ENCODE assay signal across 11 cellular contexts in genomic region chr2:85405076-85405402, GRCh38. TPM values are rescaled to one million over a fixed set of nuclear protein-coding genes. Genes with fewer than 3 reads are reported as not detected.
DNase-seq lines count a peak whose midpoint lies in the region; ATAC-seq and TF ChIP-seq lines count a peak whose summit lies in the region.
"Had no signal": no experiment of that assay in that cellular context is flagged by ENCODE, and none has a peak within 500 bp of the region (broad histone marks: within the 10 kb centered on the region; RNA-seq: fewer than 3 reads in every experiment).

No MANE protein-coding gene starts in this region.

- H3K27me3 ChIP-seq in mesenchymal stem cell (ENCODE audit: control insufficient read depth in 1 of 2, insufficient read depth in 1 of 2, low read length in 2 of 2): no peaks in the 10 kb centered on the region
- no peaks in the 10 kb centered on the region for H3K27me3 ChIP-seq in effector memory CD4-positive, alpha-beta T cell (replicated peaks; ENCODE audit: control insufficient read depth, insufficient read depth, low read length, poor library complexity, severe bottlenecking)
- H3K27me3 ChIP-seq: foreskin keratinocyte had no signal

- no peak overlapping the region for H2AK5ac ChIP-seq in mesenchymal stem cell (ENCODE audit: low read length, severe bottlenecking)

- H4K91ac ChIP-seq in mesenchymal stem cell (ENCODE audit: low read length): no peak overlapping the region

- H3K79me1 ChIP-seq in mesenchymal stem cell (replicated peaks; ENCODE audit: low read length, poor library complexity, severe bottlenecking): peaks cover 23% of the 10 kb centered on the region

- H3K23ac ChIP-seq in mesenchymal stem cell (ENCODE audit: low read length in 2 of 2): no peak overlapping the region

- DNase-seq in activated naive CD4-positive, alpha-beta T cell treated with anti-CD3 and anti-CD28 coated beads, Interleukin-2, amount 10 ng/mL, durations not matched to agents 7 days and 5 days: no peak
- no peak for DNase-seq in activated naive CD4-positive, alpha-beta T cell treated with anti-CD3 and anti-CD28 coated beads, Interleukin-2, amount 50 U/mL, for 16 hours
- no peak for DNase-seq in activated T-helper 2 cell treated with anti-CD3 and anti-CD28 coated beads, Interferon-gamma antibody, Interleukin-2, Interleukin-4, amounts not matched to agents 10 μg/mL and 5 μg/mL and 100 μg/mL, durations not matched to agents 14 hours and 24 hours and 36 hours (ENCODE audit: low spot score)
- no peak for DNase-seq in mesenchymal stem cell
- no peak for DNase-seq in type B pancreatic cell (ENCODE audit: extremely low spot score, unreplicated experiment)
- DNase-seq in effector memory CD4-positive, alpha-beta T cell: no peak
- DNase-seq in GM19240 (ENCODE audit: insufficient read length, low spot score): no peak
- DNase-seq: foreskin keratinocyte, left cardiac atrium, NCI-H1092 treated with DMSO at 0.1 percent for 48 hours had no signal

- no peak overlapping the region for H2AFZ ChIP-seq in mesenchymal stem cell (ENCODE audit: low read depth, low read length)

- peak overlapping the region; percentile 52 for H3K4me2 ChIP-seq in mesenchymal stem cell (ENCODE audit: low read length, poor library complexity, severe bottlenecking)

- H3K27ac ChIP-seq in mesenchymal stem cell (ENCODE audit: low read length, poor library complexity, severe bottlenecking): peak overlapping the region; percentile 91
- H3K27ac ChIP-seq in effector memory CD4-positive, alpha-beta T cell (ENCODE audit: insufficient read depth, low read length, poor library complexity, severe bottlenecking): no peak overlapping the region
- H3K27ac ChIP-seq: foreskin keratinocyte had no signal

- H3K27ac Mint-ChIP-seq in activated naive CD4-positive, alpha-beta T cell treated with anti-CD3 and anti-CD28 coated beads, Interleukin-2, amount 10 ng/mL, durations not matched to agents 7 days and 5 days: peak overlapping the region; percentile 84
- peak overlapping the region; percentile 80 for H3K27ac Mint-ChIP-seq in activated T-helper 2 cell treated with anti-CD3 and anti-CD28 coated beads, Interferon-gamma antibody, Interleukin-2, Interleukin-4, amounts not matched to agents 10 μg/mL and 5 μg/mL and 100 μg/mL, durations not matched to agents 14 hours and 24 hours and 36 hours
- peak overlapping the region; percentile 73 for H3K27ac Mint-ChIP-seq in type B pancreatic cell

- H3K9ac ChIP-seq in mesenchymal stem cell (ENCODE audit: low read length): peak overlapping the region; percentile 4

- no peak overlapping the region for H2BK120ac ChIP-seq in mesenchymal stem cell (ENCODE audit: low read depth, low read length)

- peak overlapping the region; percentile 33 for H3K4me3 Mint-ChIP-seq in activated naive CD4-positive, alpha-beta T cell treated with anti-CD3 and anti-CD28 coated beads, Interleukin-2, amount 10 ng/mL, durations not matched to agents 7 days and 5 days
- peak overlapping the region; percentile 58 for H3K4me3 Mint-ChIP-seq in activated T-helper 2 cell treated with anti-CD3 and anti-CD28 coated beads, Interferon-gamma antibody, Interleukin-2, Interleukin-4, amounts not matched to agents 10 μg/mL and 5 μg/mL and 100 μg/mL, durations not matched to agents 14 hours and 24 hours and 36 hours (ENCODE audit: low read depth)
- H3K4me3 Mint-ChIP-seq in type B pancreatic cell: peak overlapping the region; percentile 54

- no peak for ATAC-seq in HG03159 (IDR thresholded peaks at IDR 0.05; ENCODE audit: unreplicated experiment)
- ATAC-seq: foreskin keratinocyte had no signal

- H2BK15ac ChIP-seq in mesenchymal stem cell (ENCODE audit: low read depth, poor library complexity, severe bottlenecking): no peak overlapping the region

- peaks cover 18% of the 10 kb centered on the region for H3K4me1 ChIP-seq in mesenchymal stem cell (ENCODE audit: control insufficient read depth, insufficient read depth, low read depth, low read length)
- H3K4me1 ChIP-seq in effector memory CD4-positive, alpha-beta T cell (ENCODE audit: control insufficient read depth, insufficient read depth, low read length, poor library complexity, severe bottlenecking): peaks cover 26% of the 10 kb centered on the region

- H2BK12ac ChIP-seq in mesenchymal stem cell (ENCODE audit: low read length in 2 of 2): no peak overlapping the region

- H3K4me1 Mint-ChIP-seq in activated naive CD4-positive, alpha-beta T cell treated with anti-CD3 and anti-CD28 coated beads, Interleukin-2, amount 10 ng/mL, durations not matched to agents 7 days and 5 days: peaks cover 55% of the 10 kb centered on the region
- peaks cover 37% of the 10 kb centered on the region for H3K4me1 Mint-ChIP-seq in activated T-helper 2 cell treated with anti-CD3 and anti-CD28 coated beads, Interferon-gamma antibody, Interleukin-2, Interleukin-4, amounts not matched to agents 10 μg/mL and 5 μg/mL and 100 μg/mL, durations not matched to agents 14 hours and 24 hours and 36 hours (ENCODE audit: low read depth)
- peaks cover 22% of the 10 kb centered on the region for H3K4me1 Mint-ChIP-seq in type B pancreatic cell (ENCODE audit: unreplicated experiment)

- 82% methylated on average over 3 of the region's 4 CpGs for WGBS in mesenchymal stem cell

- H3K36me3 ChIP-seq in mesenchymal stem cell (ENCODE audit: control insufficient read depth in 1 of 2, insufficient read depth in 2 of 2, low read depth in 1 of 2, low read length in 2 of 2): peaks cover 22 to 23% of the 10 kb centered on the region in 2 experiments
- H3K36me3 ChIP-seq in effector memory CD4-positive, alpha-beta T cell (ENCODE audit: control insufficient read depth, insufficient read depth, low read length): peaks cover 13% of the 10 kb centered on the region

- CTCF ChIA-PET in activated naive CD4-positive, alpha-beta T cell treated with anti-CD3 and anti-CD28 coated beads, Interleukin-2, amount 10 ng/mL, durations not matched to agents 7 days and 5 days (lab: Charles Lee): interaction anchor here (0.9 to 2.0 kb wide), 3 partner anchors 13 to 51 kb away, joined by 3 to 11 read pairs (median 7); no protein-coding TSS in a partner anchor

- H4K8ac ChIP-seq in mesenchymal stem cell (ENCODE audit: low read length): no peak overlapping the region

- H2BK5ac ChIP-seq in mesenchymal stem cell (ENCODE audit: low read depth, low read length, poor library complexity, severe bottlenecking): no peak overlapping the region

- H3K18ac ChIP-seq in mesenchymal stem cell (ENCODE audit: low read depth in 1 of 2, low read length in 2 of 2): peak overlapping the region in 1 of 2 experiments; percentile 59

- no peak overlapping the region for H3K4ac ChIP-seq in mesenchymal stem cell (ENCODE audit: low read depth in 1 of 2, low read length in 2 of 2)

- intact Hi-C loops in activated T-helper 2 cell treated with anti-CD3 and anti-CD28 coated beads, Interferon-gamma antibody, Interleukin-2, Interleukin-4, amounts not matched to agents 10 μg/mL and 5 μg/mL and 100 μg/mL, durations not matched to agents 14 hours and 24 hours and 36 hours (cut with micrococcal nuclease): loop anchor here (5.0 kb wide), 2 partner anchors 78 to 702 kb away; partner anchors contain the start of genes POLR1A, PTCD3 and TGOLN2

- H3K9me3 ChIP-seq in mesenchymal stem cell (ENCODE audit: control insufficient read depth, low read length): peaks cover 12% of the 10 kb centered on the region
- no peaks in the 10 kb centered on the region for H3K9me3 ChIP-seq in effector memory CD4-positive, alpha-beta T cell (ENCODE audit: control insufficient read depth, low read length)

- TF ChIP-seq CTCF in type B pancreatic cell (conservative IDR thresholded peaks at IDR 0.05): no peak

- H3K27me3 Mint-ChIP-seq in activated naive CD4-positive, alpha-beta T cell treated with anti-CD3 and anti-CD28 coated beads, Interleukin-2, amount 10 ng/mL, durations not matched to agents 7 days and 5 days: no peaks in the 10 kb centered on the region
- no peaks in the 10 kb centered on the region for H3K27me3 Mint-ChIP-seq in activated T-helper 2 cell treated with anti-CD3 and anti-CD28 coated beads, Interferon-gamma antibody, Interleukin-2, Interleukin-4, amounts not matched to agents 10 μg/mL and 5 μg/mL and 100 μg/mL, durations not matched to agents 14 hours and 24 hours and 36 hours (ENCODE audit: low read depth)
- H3K27me3 Mint-ChIP-seq in type B pancreatic cell: no peaks in the 10 kb centered on the region

- H3K9me3 Mint-ChIP-seq in activated naive CD4-positive, alpha-beta T cell treated with anti-CD3 and anti-CD28 coated beads, Interleukin-2, amount 10 ng/mL, durations not matched to agents 7 days and 5 days: peaks cover 12% of the 10 kb centered on the region
- H3K9me3 Mint-ChIP-seq in activated T-helper 2 cell treated with anti-CD3 and anti-CD28 coated beads, Interferon-gamma antibody, Interleukin-2, Interleukin-4, amounts not matched to agents 10 μg/mL and 5 μg/mL and 100 μg/mL, durations not matched to agents 14 hours and 24 hours and 36 hours: peaks cover 24% of the 10 kb centered on the region
- H3K9me3 Mint-ChIP-seq in type B pancreatic cell: peaks cover 5% of the 10 kb centered on the region

- no peak overlapping the region for H3K14ac ChIP-seq in mesenchymal stem cell (ENCODE audit: low read length in 2 of 2)

- H3K36me3 Mint-ChIP-seq in activated naive CD4-positive, alpha-beta T cell treated with anti-CD3 and anti-CD28 coated beads, Interleukin-2, amount 10 ng/mL, durations not matched to agents 7 days and 5 days: peaks cover 49% of the 10 kb centered on the region
- H3K36me3 Mint-ChIP-seq in activated T-helper 2 cell treated with anti-CD3 and anti-CD28 coated beads, Interferon-gamma antibody, Interleukin-2, Interleukin-4, amounts not matched to agents 10 μg/mL and 5 μg/mL and 100 μg/mL, durations not matched to agents 14 hours and 24 hours and 36 hours (ENCODE audit: low read depth): peaks cover 58% of the 10 kb centered on the region
- peaks cover 5% of the 10 kb centered on the region for H3K36me3 Mint-ChIP-seq in type B pancreatic cell

- no peak overlapping the region for H3K4me3 ChIP-seq in mesenchymal stem cell (ENCODE audit: insufficient read depth in 1 of 2, low read depth in 1 of 2, low read length in 2 of 2)
- H3K4me3 ChIP-seq in effector memory CD4-positive, alpha-beta T cell (ENCODE audit: insufficient read depth, low read depth, low read length, poor library complexity, severe bottlenecking): no peak overlapping the region

RNA-seq across cellular contexts. Expression of gene CAPG, which starts 5.1 kb away (rescaled TPM):
- total RNA-seq in activated T-helper 2 cell treated with anti-CD3 and anti-CD28 coated beads, Interferon-gamma antibody, Interleukin-2, Interleukin-4, amounts not matched to agents 10 μg/mL and 5 μg/mL and 100 μg/mL, durations not matched to agents 14 hours and 24 hours and 36 hours: 145 and 146 TPM in 2 replicates
- 109 TPM for polyA plus RNA-seq in mesenchymal stem cell (2013, experiment 1 of 2)
- polyA plus RNA-seq in mesenchymal stem cell (2013, experiment 2 of 2): 105 TPM
- 61.1 and 195 TPM in 2 replicates for total RNA-seq in type B pancreatic cell (ENCODE audit: low replicate concordance)

RNA-seq across cellular contexts. Expression of gene SH2D6, which starts 13.5 kb away (rescaled TPM):
- 0.48 and 1.3 TPM in 2 replicates for total RNA-seq in activated T-helper 2 cell treated with anti-CD3 and anti-CD28 coated beads, Interferon-gamma antibody, Interleukin-2, Interleukin-4, amounts not matched to agents 10 μg/mL and 5 μg/mL and 100 μg/mL, durations not matched to agents 14 hours and 24 hours and 36 hours
- not detected for polyA plus RNA-seq in mesenchymal stem cell (2013, experiment 1 of 2)
- polyA plus RNA-seq in mesenchymal stem cell (2013, experiment 2 of 2): 0.14 TPM
- total RNA-seq in type B pancreatic cell (ENCODE audit: low replicate concordance): 0.97 TPM in 1 of 2 replicates, not detected in the other

RNA-seq across cellular contexts. Expression of gene ELMOD3, which starts 50.5 kb away (rescaled TPM):
- total RNA-seq in activated T-helper 2 cell treated with anti-CD3 and anti-CD28 coated beads, Interferon-gamma antibody, Interleukin-2, Interleukin-4, amounts not matched to agents 10 μg/mL and 5 μg/mL and 100 μg/mL, durations not matched to agents 14 hours and 24 hours and 36 hours: 17.0 and 18.9 TPM in 2 replicates
- polyA plus RNA-seq in mesenchymal stem cell (2013, experiment 1 of 2): 7.1 TPM
- polyA plus RNA-seq in mesenchymal stem cell (2013, experiment 2 of 2): 7.6 TPM
- total RNA-seq in type B pancreatic cell (ENCODE audit: low replicate concordance): 14.6 and 22.2 TPM in 2 replicates

RNA-seq across cellular contexts. Expression of gene RETSAT, which starts 50.7 kb away (rescaled TPM):
- total RNA-seq in activated T-helper 2 cell treated with anti-CD3 and anti-CD28 coated beads, Interferon-gamma antibody, Interleukin-2, Interleukin-4, amounts not matched to agents 10 μg/mL and 5 μg/mL and 100 μg/mL, durations not matched to agents 14 hours and 24 hours and 36 hours: 26.3 and 29.6 TPM in 2 replicates
- 33.6 TPM for polyA plus RNA-seq in mesenchymal stem cell (2013, experiment 1 of 2)
- 34.3 TPM for polyA plus RNA-seq in mesenchymal stem cell (2013, experiment 2 of 2)
- 31.3 and 39.8 TPM in 2 replicates for total RNA-seq in type B pancreatic cell (ENCODE audit: low replicate concordance)
